16 cellular contexts compared by ENCODE assay signal in genomic region chr22:44570476-44571445, GRCh38.
DNase-seq lines count a peak whose midpoint lies in the region; ATAC-seq and TF ChIP-seq lines count a peak whose summit lies in the region.
"Had no signal": no experiment of that assay in that cellular context is flagged by ENCODE, and none has a peak within 500 bp of the region (broad histone marks: within the 10 kb centered on the region; RNA-seq: fewer than 3 reads in every experiment).

No MANE protein-coding gene starts in this region.

- ATAC-seq in IMR-90 (ENCODE audit: low read depth) (no peak), left lobe of liver (no peak), omental fat pad (ENCODE audit: low FRiP score) (no peak), GM21360 (IDR thresholded peaks at IDR 0.05; ENCODE audit: unreplicated experiment) (no peak)
- ATAC-seq: Panc1 had no signal

- peak overlapping the region; percentile 34; the same call in 1 of the 2 replicates for H2AK5ac ChIP-seq in IMR-90 (ENCODE audit: low read depth, low read length)

- no peaks in the 10 kb centered on the region for H3K36me3 Mint-ChIP-seq in HFFc6 (ENCODE audit: low read depth)

- H2AK9ac ChIP-seq in IMR-90 (replicated peaks; ENCODE audit: low read depth, low read length, poor library complexity): peak overlapping the region; percentile 48

- no peak overlapping the region for H4K91ac ChIP-seq in IMR-90 (ENCODE audit: insufficient read depth, low read depth, low read length)

- dilution Hi-C loops in IMR-90 (cut with HindIII; ENCODE audit: low sequenced_read_pairs, unreplicated experiment): no loop called here

- no peak overlapping the region; the same call in 2 of the 3 replicates for H2BK15ac ChIP-seq in IMR-90 (ENCODE audit: low read depth, low read length)

- no peak overlapping the region for H4K5ac ChIP-seq in IMR-90 (ENCODE audit: low read depth, low read length)

- no peak overlapping the region for H2AFZ ChIP-seq in IMR-90 (replicated peaks; ENCODE audit: low read length, poor library complexity)
- H2AFZ ChIP-seq: GM23248 had no signal

- no peak for TF ChIP-seq CTCF in IMR-90 (conservative IDR thresholded peaks at IDR 0.05; ENCODE audit: low read depth, low read length)
- no peak for TF ChIP-seq CTCF in omental fat pad (IDR thresholded peaks at IDR 0.05)
- TF ChIP-seq CTCF in HFFc6 (IDR thresholded peaks at IDR 0.05): no peak

- no peak overlapping the region for H3K27ac ChIP-seq in IMR-90 (ENCODE audit: insufficient read depth, low read length)
- H3K27ac ChIP-seq: GM23248 had no signal

- DNase-seq in activated T-cell treated with anti-CD3 and anti-CD28 coated beads, Interleukin-2, amount 50 U/mL, for 1 hour: peak; percentile 5
- DNase-seq in activated T-cell treated with anti-CD3 and anti-CD28 coated beads for 4 hours: no peak
- DNase-seq in IMR-90: no peak
- peak; percentile 26 for DNase-seq in left lobe of liver (ENCODE audit: low spot score)
- DNase-seq in omental fat pad (ENCODE audit: low spot score): peak; percentile 14
- no peak for DNase-seq in HFFc6
- DNase-seq in GM19240 (ENCODE audit: insufficient read length, low spot score): no peak
- DNase-seq: COR-L47, GM23248, MM.1S, NCI-H1092 treated with DMSO at 0.1 percent for 48 hours, NCI-H2081 had no signal

- H2BK20ac ChIP-seq in IMR-90 (ENCODE audit: low read depth, low read length): no peak overlapping the region

- no peak overlapping the region for H3K56ac ChIP-seq in IMR-90 (ENCODE audit: extremely low read depth, insufficient read depth, low read length)

- no peak overlapping the region for H3K4me2 ChIP-seq in IMR-90 (ENCODE audit: low read depth, low read length)

- POLR2A ChIA-PET in IMR-90 (lab: Charles Lee; ENCODE audit: unreplicated experiment): interaction anchor here (0.5 kb wide), 1 partner anchor 12 kb away, joined by 3 read pairs; no protein-coding TSS in a partner anchor

- H3K27me3 Mint-ChIP-seq in HFFc6 (ENCODE audit: insufficient read depth): peaks cover 18% of the 10 kb centered on the region

- no peaks in the 10 kb centered on the region for H3K9me3 Mint-ChIP-seq in HFFc6

- H3K4ac ChIP-seq in IMR-90 (ENCODE audit: low read depth, low read length): no peak overlapping the region

- no peaks in the 10 kb centered on the region for H3K36me3 ChIP-seq in IMR-90 (ENCODE audit: control insufficient read depth, insufficient read depth, low read length)
- H3K36me3 ChIP-seq: HAP-1 had no signal

- H3K79me1 ChIP-seq in IMR-90 (ENCODE audit: low read depth in 1 of 2, low read length in 2 of 2): no peaks in the 10 kb centered on the region

- no TSS peak for BruUV-seq in IMR-90 (replicated peaks; lab: Mats Ljungman, UMichigan)

- no peak overlapping the region for H3K14ac ChIP-seq in IMR-90 (replicated peaks; ENCODE audit: low read depth, low read length)

- no peak for TF ChIP-seq POLR2A in IMR-90 (IDR thresholded peaks at IDR 0.05; ENCODE audit: low read depth, low read length)

- WGBS in IMR-90 (ENCODE audit: extremely low coverage in 2 of 2, insufficient read length in 1 of 2), 2 experiments: 71% methylated on average over 3 of the region's 18 CpGs; no CpG with 5 or more reads in 1 of the 2 experiments

- peaks cover 9% of the 10 kb centered on the region; the same call in 1 of the 2 replicates for H3K4me1 Mint-ChIP-seq in HFFc6 (ENCODE audit: low read depth)
- H3K4me1 Mint-ChIP-seq: B cell had no signal

- H3K23ac ChIP-seq in IMR-90 (ENCODE audit: low read depth, low read length): no peak overlapping the region

- H3K4me3 Mint-ChIP-seq in HFFc6: no peak overlapping the region
- H3K4me3 Mint-ChIP-seq: B cell had no signal

- no peak overlapping the region for H3K9ac ChIP-seq in IMR-90 (ENCODE audit: low read depth, low read length)
- H3K9ac ChIP-seq: GM23248 had no signal

- H3K9me1 ChIP-seq in IMR-90 (ENCODE audit: insufficient read depth, low read length): peaks cover 4% of the 10 kb centered on the region; the same call in 1 of the 2 replicates

- H3K18ac ChIP-seq in IMR-90 (ENCODE audit: low read depth, low read length): no peak overlapping the region

- H3K27ac Mint-ChIP-seq in HFFc6: no peak overlapping the region
- H3K27ac Mint-ChIP-seq: B cell had no signal

- peaks cover 5% of the 10 kb centered on the region for H3K9me3 ChIP-seq in IMR-90 (ENCODE audit: control insufficient read depth, insufficient read depth, low read length)
- H3K9me3 ChIP-seq: HAP-1 had no signal

- no peak overlapping the region for H4K8ac ChIP-seq in IMR-90 (ENCODE audit: low read depth in 2 of 2, low read length in 2 of 2)

- H2BK5ac ChIP-seq in IMR-90 (ENCODE audit: low read depth, low read length, poor library complexity, severe bottlenecking): no peak overlapping the region

- no peaks in the 10 kb centered on the region for H4K20me1 ChIP-seq in IMR-90 (ENCODE audit: insufficient read depth, low read length)

- CTCF ChIA-PET in IMR-90 (lab: Yijun Ruan, JAX): no interaction called here

- no peak overlapping the region for H2BK120ac ChIP-seq in IMR-90 (ENCODE audit: low read depth, low read length)

- in situ Hi-C loops in IMR-90 (cut with MboI; ENCODE audit: low sequenced_read_pairs): no loop called here

- no peak for TF ChIP-seq RAD21 in IMR-90 (IDR thresholded peaks at IDR 0.05; ENCODE audit: low read length)

- H3K4me3 ChIP-seq in IMR-90 (ENCODE audit: insufficient read depth, low read depth, low read length): no peak overlapping the region
- H3K4me3 ChIP-seq: GM23248, HAP-1 had no signal

- no peaks in the 10 kb centered on the region; the same call in 1 of the 2 replicates for H3K27me3 ChIP-seq in IMR-90 (ENCODE audit: control insufficient read depth, insufficient read depth, low read length)

- intact Hi-C loops in IMR-90 (cut with micrococcal nuclease): no loop called here

- peaks cover 5% of the 10 kb centered on the region for H3K4me1 ChIP-seq in IMR-90 (ENCODE audit: control insufficient read depth, insufficient read depth, low read length)
- H3K4me1 ChIP-seq: HAP-1 had no signal

TF ChIP-seq in IMR-90, 13 proteins besides CTCF, POLR2A, EP300 and RAD21:
- TF ChIP-seq CEBPB (IDR thresholded peaks at IDR 0.05; ENCODE audit: low read depth, low read length) (no peak), SMC3 (IDR thresholded peaks at IDR 0.05; ENCODE audit: low read depth, low read length) (no peak), CHD1 (IDR thresholded peaks at IDR 0.05; ENCODE audit: low read depth, low read length) (no peak), ELK1 (IDR thresholded peaks at IDR 0.05; ENCODE audit: borderline replicate concordance, low read depth, low read length) (no peak), RFX5 (IDR thresholded peaks at IDR 0.05; ENCODE audit: low read depth, low read length) (no peak), MAZ (IDR thresholded peaks at IDR 0.05; ENCODE audit: borderline replicate concordance, low read depth, low read length) (no peak), NFE2L2 (IDR thresholded peaks at IDR 0.05; ENCODE audit: low read depth, low read length) (no peak), RCOR1 (IDR thresholded peaks at IDR 0.05; ENCODE audit: insufficient replicate concordance, low read length) (no peak), MAFK (IDR thresholded peaks at IDR 0.05; ENCODE audit: low read depth, low read length) (no peak), BHLHE40 (IDR thresholded peaks at IDR 0.05; ENCODE audit: low read depth, low read length) (no peak), FOS (IDR thresholded peaks at IDR 0.05; ENCODE audit: low read depth, low read length) (no peak), USF2 (IDR thresholded peaks at IDR 0.05; ENCODE audit: low read depth, low read length) (no peak), MXI1 (IDR thresholded peaks at IDR 0.05; ENCODE audit: borderline replicate concordance, low read depth, low read length) (no peak)

Comparison
In these comparisons a context has a peak if more than half of its experiments do, and no peak if none do; other contexts are left out.
1. DNase-seq: peak in activated T-cell treated with anti-CD3 and anti-CD28 coated beads, Interleukin-2, amount 50 U/mL, for 1 hour (single experiment), left lobe of liver (single experiment) and omental fat pad (single experiment); none in activated T-cell treated with anti-CD3 and anti-CD28 coated beads for 4 hours (single experiment), IMR-90 (single experiment), HFFc6 (single experiment) and GM19240 (single experiment).